9 cellular contexts compared by ENCODE assay signal in the genomic region with DNA sequence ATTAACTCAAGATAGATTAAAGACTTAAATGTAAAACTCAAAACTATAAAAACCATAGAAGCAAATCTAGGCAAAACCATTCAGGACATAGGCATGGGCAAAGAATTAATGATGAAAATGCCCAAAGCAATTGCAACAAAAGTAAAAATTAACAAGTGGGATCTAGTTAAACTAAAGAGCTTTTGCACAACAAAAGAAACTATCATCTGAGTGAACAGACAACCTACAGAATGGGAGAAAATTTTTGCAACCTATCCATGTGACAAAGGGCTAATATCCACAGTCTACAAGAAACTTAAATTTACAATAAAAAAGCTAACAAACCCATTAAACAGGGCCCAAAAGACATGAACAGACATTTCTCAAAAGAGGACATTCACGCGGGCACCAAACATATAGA.
"Had no signal": no experiment of that assay in that cellular context is flagged by ENCODE, and none has a peak within 500 bp of the region (broad histone marks: within the 10 kb centered on the region; RNA-seq: fewer than 3 reads in every experiment).

No MANE protein-coding gene starts in this region.

- H3K9me3 Mint-ChIP-seq: GM23338, H9, HFFc6 had no signal

- H3K9me3 ChIP-seq: HAP-1 had no signal

- H3K36me3 ChIP-seq: HAP-1 had no signal

- H3K4me3 ChIP-seq: GM23248, GM23338, HAP-1 had no signal

- H3K27ac ChIP-seq: GM23248 had no signal

- H3K4me3 Mint-ChIP-seq: GM23338, H9, HFFc6 had no signal

- ATAC-seq: GM23338, HCT116 had no signal

- H3K9ac ChIP-seq: GM23248 had no signal

- DNase-seq: GM23248, GOT3, H7, H9, HCEC 1CT, HFFc6 had no signal

- H3K27ac Mint-ChIP-seq: GM23338, H9, HFFc6 had no signal
